Comparison of ENCODE assay signal across 16 cellular contexts in the genomic region with DNA sequence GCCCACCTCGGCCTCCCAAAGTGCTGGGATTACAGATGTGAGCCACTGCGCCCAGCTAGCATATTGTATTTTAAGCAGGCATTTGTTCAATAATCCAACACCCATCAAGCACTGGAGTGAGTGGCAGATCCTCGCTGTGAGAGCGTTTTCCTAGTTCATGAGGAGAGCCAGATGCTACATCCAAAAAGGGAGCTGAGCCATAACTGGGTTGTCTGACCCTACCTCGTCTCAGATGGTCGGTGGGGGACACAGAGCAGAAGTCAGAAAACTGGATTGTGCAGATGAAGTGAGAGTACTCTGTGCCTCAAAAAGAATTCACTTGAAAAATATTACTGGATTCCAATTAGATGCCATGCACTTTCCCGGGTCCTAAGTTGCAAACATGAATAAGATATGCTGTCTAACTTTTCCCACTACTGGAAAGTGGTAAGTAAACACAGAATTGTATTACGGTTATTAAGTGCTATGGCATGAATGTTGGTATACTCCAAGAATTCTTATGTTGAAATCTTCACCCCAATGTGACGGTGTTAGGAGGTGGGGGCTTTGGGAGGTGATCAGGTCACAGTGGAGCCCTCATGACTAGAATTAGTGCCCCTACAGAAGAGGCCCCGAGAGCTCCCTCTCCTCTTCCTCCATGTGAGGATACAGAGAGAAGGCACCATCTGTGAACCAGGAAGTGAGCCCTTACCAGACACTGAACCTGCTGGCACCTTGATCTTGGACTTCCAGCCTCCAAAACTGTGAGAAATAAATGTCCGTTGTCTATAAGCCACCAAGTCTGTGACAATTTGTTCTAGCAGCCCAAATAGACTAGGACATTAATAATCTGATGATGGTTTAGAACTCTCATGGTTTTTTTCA. TPM values are rescaled to one million over a fixed set of nuclear protein-coding genes. Genes with fewer than 3 reads are reported as not detected.
A peak's percentile ranks its signal among the peaks of the same experiment; 100 is the strongest.
DNase-seq lines count a peak whose midpoint lies in the region; ATAC-seq and TF ChIP-seq lines count a peak whose summit lies in the region.
"Had no signal": no experiment of that assay in that cellular context is flagged by ENCODE, and none has a peak within 500 bp of the region (broad histone marks: within the 10 kb centered on the region; RNA-seq: fewer than 3 reads in every experiment).

No MANE protein-coding gene starts in this region.

- in situ Hi-C loops in mammary epithelial cell (cut with MboI; ENCODE audit: low sequenced_read_pairs in 2 of 2) = no loop called here

- H3K9me3 ChIP-seq in breast epithelium = no peaks in the 10 kb centered on the region
- H3K9me3 ChIP-seq in mammary epithelial cell (replicated peaks; ENCODE audit: insufficient read depth, low read length) = no peaks in the 10 kb centered on the region
- no peaks in the 10 kb centered on the region for H3K9me3 ChIP-seq in MM.1S (replicated peaks; ENCODE audit: insufficient read depth, low read length)
- no peaks in the 10 kb centered on the region for H3K9me3 ChIP-seq in left lung
- H3K9me3 ChIP-seq in CD8-positive, alpha-beta T cell (ENCODE audit: low read length) = no peaks in the 10 kb centered on the region
- H3K9me3 ChIP-seq: BE2C had no signal

- H3K9me2 ChIP-seq in MM.1S (replicated peaks; ENCODE audit: insufficient read depth, low read length) = no peaks in the 10 kb centered on the region

- no TSS peak for BruUV-seq in mammary epithelial cell (replicated peaks; lab: Mats Ljungman, UMichigan)

- WGBS in mammary epithelial cell (ENCODE audit: low coverage, missing lambda C conversion rate) = 96% methylated on average over 11 of the region's 11 CpGs

- no peaks in the 10 kb centered on the region for H3K4me1 ChIP-seq in breast epithelium
- H3K4me1 ChIP-seq in mammary epithelial cell (ENCODE audit: insufficient read depth, low read length) = no peaks in the 10 kb centered on the region
- H3K4me1 ChIP-seq in MM.1S (ENCODE audit: low read length) = peaks cover 27% of the 10 kb centered on the region
- peaks cover 7 to 21% of the 10 kb centered on the region in 2 donors for H3K4me1 ChIP-seq in left lung
- H3K4me1 ChIP-seq in CD8-positive, alpha-beta T cell (ENCODE audit: insufficient read depth, low read length) = no peaks in the 10 kb centered on the region
- H3K4me1 ChIP-seq: BE2C had no signal

- peaks cover 2% of the 10 kb centered on the region for H3K27me3 Mint-ChIP-seq in CD8-positive, alpha-beta T cell (ENCODE audit: low read depth)

- H3K4me3 ChIP-seq in breast epithelium = no peak overlapping the region
- H3K4me3 ChIP-seq in mammary epithelial cell (replicated peaks in 1 of 3; ENCODE audit: insufficient read depth in 1 of 3, low read depth in 2 of 3, low read length in 3 of 3) = no peak overlapping the region
- H3K4me3 ChIP-seq in MM.1S (ENCODE audit: low read length) = no peak overlapping the region
- H3K4me3 ChIP-seq in left lung = no peak overlapping the region
- no peak overlapping the region for H3K4me3 ChIP-seq in CD8-positive, alpha-beta T cell (ENCODE audit: low read depth, low read length)

- CTCF ChIA-PET in mammary epithelial cell (lab: Charles Lee; ENCODE audit: low non-redundant PET) = interaction anchor here (0.6 kb wide), 1 partner anchor 13 kb away, joined by 3 read pairs; no protein-coding TSS in a partner anchor
- CTCF ChIA-PET in CD8-positive, alpha-beta T cell (lab: Charles Lee) = no interaction called here

- no peaks in the 10 kb centered on the region for H3K9me3 Mint-ChIP-seq in CD8-positive, alpha-beta T cell
- H3K9me3 Mint-ChIP-seq: IgD-negative memory B cell had no signal

- H3K36me3 Mint-ChIP-seq in CD8-positive, alpha-beta T cell = no peaks in the 10 kb centered on the region
- H3K36me3 Mint-ChIP-seq: CD4-positive, alpha-beta memory T cell; IgD-negative memory B cell had no signal

- H3K27ac ChIP-seq in breast epithelium (peak overlapping the region; percentile 54 to 60), mammary epithelial cell (ENCODE audit: insufficient read depth, low read depth, low read length) (no peak overlapping the region), MM.1S (ENCODE audit: low read length) (peak overlapping the region; percentile 87; the same call in 1 of the 2 replicates), left lung (peak overlapping the region; percentile 31 to 72)
- no peak overlapping the region for H3K27ac ChIP-seq in CD8-positive, alpha-beta T cell (ENCODE audit: low read depth, low read length)
- H3K27ac ChIP-seq: 22Rv1 had no signal

- TF ChIP-seq CTCF in breast epithelium (IDR thresholded peaks at IDR 0.05) (no peak), mammary epithelial cell (conservative IDR thresholded peaks at IDR 0.05 in 1 of 2, IDR thresholded peaks at IDR 0.05 in 1 of 2; ENCODE audit: extremely low read depth in 1 of 2, insufficient read depth in 1 of 2, low read depth in 1 of 2, low read length in 2 of 2) (no peak), MM.1S (IDR thresholded peaks at IDR 0.05; ENCODE audit: low read length) (no peak), left lung (IDR thresholded peaks at IDR 0.05) (no peak)
- TF ChIP-seq CTCF in CD8-positive, alpha-beta T cell (IDR thresholded peaks at IDR 0.05) = no peak

- no peaks in the 10 kb centered on the region for H3K36me3 ChIP-seq in breast epithelium
- H3K36me3 ChIP-seq in mammary epithelial cell (ENCODE audit: insufficient read depth, low read length) = no peaks in the 10 kb centered on the region
- H3K36me3 ChIP-seq in MM.1S (replicated peaks; ENCODE audit: insufficient read depth, low read length) = no peaks in the 10 kb centered on the region
- no peaks in the 10 kb centered on the region for H3K36me3 ChIP-seq in left lung
- H3K36me3 ChIP-seq in CD8-positive, alpha-beta T cell (ENCODE audit: insufficient read depth, low read length) = no peaks in the 10 kb centered on the region
- H3K36me3 ChIP-seq: BE2C had no signal

- no peak overlapping the region for H3K4me2 ChIP-seq in mammary epithelial cell (ENCODE audit: insufficient read depth, low read depth, low read length)
- H3K4me2 ChIP-seq in MM.1S (ENCODE audit: low read depth, low read length) = no peak overlapping the region

- H3K4me1 Mint-ChIP-seq in CD8-positive, alpha-beta T cell (ENCODE audit: low read depth) = no peaks in the 10 kb centered on the region

- no peak for DNase-seq in breast epithelium (ENCODE audit: low spot score in 2 of 2)
- no peak for DNase-seq in mammary epithelial cell
- DNase-seq in MM.1S = no peak
- DNase-seq in left lung = no peak
- DNase-seq in central memory CD4-positive, alpha-beta T cell = no peak
- DNase-seq in CD8-positive, alpha-beta T cell = no peak
- DNase-seq in NCI-H187 treated with DMSO at 0.1 percent for 48 hours (lab: John Stamatoyannopoulos, UW) = no peak
- DNase-seq in NOMO-1 treated with DMSO at 0.1 percent for 48 hours (lab: John Stamatoyannopoulos, UW; ENCODE audit: unreplicated experiment) = no peak
- DNase-seq: BE2C; Calu3; CD4-positive, alpha-beta memory T cell; NCI-H1105; NCI-H510A; NCI-H774 had no signal

- peaks cover 25% of the 10 kb centered on the region for H3F3A ChIP-seq in MM.1S (ENCODE audit: insufficient read depth, low read length)

- intact Hi-C loops in breast epithelium (cut with DNase I; ENCODE audit: low total_unique reads) (no loop called here), mammary epithelial cell (cut with micrococcal nuclease) (no loop called here), left lung (cut with DNase I) (no loop called here)
- intact Hi-C loops in CD8-positive, alpha-beta T cell (cut with DNase I, micrococcal nuclease) = no loop called here

- TF ChIP-seq POLR2A in breast epithelium (IDR thresholded peaks at IDR 0.05) = no peak

- H2AFZ ChIP-seq in mammary epithelial cell (ENCODE audit: low read depth, low read length) = no peak overlapping the region
- 0 out of 2 replicates have a peak overlapping the region, but pooled peaks have one; percentile 20 for H2AFZ ChIP-seq in MM.1S (ENCODE audit: low read length)

- H3K9ac ChIP-seq in mammary epithelial cell (ENCODE audit: insufficient read depth, low read length) (no peak overlapping the region), MM.1S (ENCODE audit: low read length) (no peak overlapping the region)

- no peaks in the 10 kb centered on the region for H4K20me1 ChIP-seq in mammary epithelial cell (ENCODE audit: insufficient read depth, low read length)
- no peaks in the 10 kb centered on the region for H4K20me1 ChIP-seq in MM.1S (ENCODE audit: insufficient read depth, low read length)

- dilution Hi-C loops in mammary epithelial cell (cut with HindIII; ENCODE audit: low sequenced_read_pairs) = no loop called here

- H3K27me3 ChIP-seq in breast epithelium (no peaks in the 10 kb centered on the region), mammary epithelial cell (ENCODE audit: insufficient read depth, low read length) (no peaks in the 10 kb centered on the region), MM.1S (replicated peaks; ENCODE audit: insufficient read depth, low read length) (no peaks in the 10 kb centered on the region), left lung (no peaks in the 10 kb centered on the region)
- no peaks in the 10 kb centered on the region for H3K27me3 ChIP-seq in CD8-positive, alpha-beta T cell (ENCODE audit: insufficient read depth, low read length)
- H3K27me3 ChIP-seq: BE2C had no signal

- ATAC-seq in left lung = peak; percentile 82
- ATAC-seq in CD8-positive, alpha-beta T cell = no peak

- no peak overlapping the region for H3K4me3 Mint-ChIP-seq in CD8-positive, alpha-beta T cell
- H3K4me3 Mint-ChIP-seq: CD4-positive, alpha-beta memory T cell; IgD-negative memory B cell had no signal

- H3K79me2 ChIP-seq in mammary epithelial cell (ENCODE audit: insufficient read depth, low read length) = no peaks in the 10 kb centered on the region
- H3K79me2 ChIP-seq in MM.1S (ENCODE audit: low read length) = no peaks in the 10 kb centered on the region

- POLR2A ChIA-PET in CD8-positive, alpha-beta T cell (lab: Charles Lee) = no interaction called here

- H3K27ac Mint-ChIP-seq in CD8-positive, alpha-beta T cell = no peak overlapping the region
- H3K27ac Mint-ChIP-seq: IgD-negative memory B cell had no signal

RNA-seq across cellular contexts. Expression of gene SOWAHC, which starts 21.5 kb away (rescaled TPM):
- total RNA-seq in breast epithelium (10 to 100 TPM in 2 of 3 donors, 1 to 10 TPM in 1; 9.1 to 18.4 (median 14.7) TPM), mammary epithelial cell (100 to 1,000 TPM in 1 of 2 donors, 10 to 100 TPM in 1; 32.9 to 120 TPM), left lung (10 to 100 TPM; 11.2 to 12.6 TPM)
- 12.6 TPM for polyA plus RNA-seq in mammary epithelial cell
- 16.3 TPM for polyA minus RNA-seq in mammary epithelial cell
- total RNA-seq in CD8-positive, alpha-beta T cell = under 1 TPM; 0.24 to 0.28 TPM
- polyA plus RNA-seq: IgD-negative memory B cell had no signal

RNA-seq across cellular contexts. Expression of gene SEPTIN10, which starts 21.9 kb away (rescaled TPM):
- total RNA-seq in breast epithelium (100 to 1,000 TPM in 2 of 3 donors, 10 to 100 TPM in 1; 93.5 to 116 (median 100) TPM), mammary epithelial cell (100 to 1,000 TPM in 1 of 2 donors, 10 to 100 TPM in 1; 76.4 to 133 TPM), left lung (10 to 100 TPM; 66.6 to 73.8 TPM)
- 50.8 TPM for polyA plus RNA-seq in mammary epithelial cell
- polyA minus RNA-seq in mammary epithelial cell = 63.0 TPM
- total RNA-seq in CD8-positive, alpha-beta T cell = 1 to 10 TPM in 1 of 2 experiments, under 1 TPM in 1; 0.39 to 1.4 TPM

Comparison
In these comparisons a context has a peak if more than half of its experiments do, and no peak if none do; other contexts are left out.
1. H3K27ac ChIP-seq: peak in breast epithelium (2 of 2), MM.1S (single experiment) and left lung (2 of 2); none in mammary epithelial cell (single experiment) and CD8-positive, alpha-beta T cell (single experiment).
2. RNA of gene SOWAHC, which starts 21.5 kb away (total RNA-seq): 32.9 to 120 TPM in mammary epithelial cell, 9.1 to 18.4 TPM in breast epithelium and 11.2 to 12.6 TPM in left lung; 0.24 to 0.28 TPM in CD8-positive, alpha-beta T cell; every median in the first group is over 4 times any median in the second.
3. RNA of gene SEPTIN10, which starts 21.9 kb away (total RNA-seq): 76.4 to 133 TPM in mammary epithelial cell, 93.5 to 116 TPM in breast epithelium and 66.6 to 73.8 TPM in left lung; 0.39 to 1.4 TPM in CD8-positive, alpha-beta T cell; every median in the first group is over 10 times any median in the second.